17 cellular contexts compared by ENCODE assay signal in genomic region chr22:38850941-38851849, GRCh38. TPM values are rescaled to one million over a fixed set of nuclear protein-coding genes. Genes with fewer than 3 reads are reported as not detected.
DNase-seq lines count a peak whose midpoint lies in the region; ATAC-seq, FAIRE-seq and TF ChIP-seq lines count a peak whose summit lies in the region.
"Had no signal": no experiment of that assay in that cellular context is flagged by ENCODE, and none has a peak within 500 bp of the region (broad histone marks: within the 10 kb centered on the region; RNA-seq: fewer than 3 reads in every experiment).

No MANE protein-coding gene starts in this region.

- peak overlapping the region; percentile 50 for H3K4me3 Mint-ChIP-seq in endothelial cell (ENCODE audit: unreplicated experiment)
- no peak overlapping the region for H3K4me3 Mint-ChIP-seq in activated CD8-positive, alpha-beta T cell treated with anti-CD3 and anti-CD28 coated beads for 36 hours
- H3K4me3 Mint-ChIP-seq: activated CD4-positive, alpha-beta T cell treated with anti-CD3 and anti-CD28 coated beads for 36 hours; naive thymus-derived CD4-positive, alpha-beta T cell had no signal

- peaks cover 10% of the 10 kb centered on the region for H3K27me3 ChIP-seq in osteoblast (ENCODE audit: insufficient read depth, low read length)
- H3K27me3 ChIP-seq: right lobe of liver had no signal

- no peak overlapping the region for H3K4me2 ChIP-seq in osteoblast (ENCODE audit: insufficient read depth, low read length)

- peaks cover 8% of the 10 kb centered on the region for H3K27me3 Mint-ChIP-seq in endothelial cell (ENCODE audit: unreplicated experiment)
- H3K27me3 Mint-ChIP-seq in activated CD8-positive, alpha-beta T cell treated with anti-CD3 and anti-CD28 coated beads for 36 hours = peaks cover 6% of the 10 kb centered on the region

- H3K9me3 ChIP-seq in osteoblast (ENCODE audit: low read depth, low read length) = no peaks in the 10 kb centered on the region
- H3K9me3 ChIP-seq: right lobe of liver, suprapubic skin had no signal

- H3K4me3 ChIP-seq in osteoblast (ENCODE audit: insufficient read depth, low read length) = no peak overlapping the region
- H3K4me3 ChIP-seq: right lobe of liver, suprapubic skin had no signal

- H3K4me1 Mint-ChIP-seq in endothelial cell (ENCODE audit: unreplicated experiment) = no peaks in the 10 kb centered on the region
- no peaks in the 10 kb centered on the region for H3K4me1 Mint-ChIP-seq in activated CD8-positive, alpha-beta T cell treated with anti-CD3 and anti-CD28 coated beads for 36 hours (ENCODE audit: low read depth)
- H3K4me1 Mint-ChIP-seq: activated CD4-positive, alpha-beta T cell treated with anti-CD3 and anti-CD28 coated beads for 36 hours had no signal

- H2AFZ ChIP-seq in osteoblast (ENCODE audit: low read length) = no peak overlapping the region

- DNase-seq in MV-4-11 (lab: John Stamatoyannopoulos, UW) (peak; percentile 26), endothelial cell (ENCODE audit: low spot score) (no peak), osteoblast (ENCODE audit: insufficient read length, low spot score, missing footprints) (peak; percentile 97), inferior parietal cortex (ENCODE audit: extremely low spot score) (no peak)
- DNase-seq in activated CD8-positive, alpha-beta T cell treated with anti-CD3 and anti-CD28 coated beads for 36 hours = no peak
- DNase-seq: activated CD4-positive, alpha-beta T cell treated with anti-CD3 and anti-CD28 coated beads for 36 hours; activated T-cell treated with anti-CD3 and anti-CD28 coated beads, Interleukin-2, amount 50 U/mL, for 48 hours; islet precursor cell; naive thymus-derived CD4-positive, alpha-beta T cell; NCI-H187; right lobe of liver; SW 1271 had no signal

- no peaks in the 10 kb centered on the region for H3K79me2 ChIP-seq in osteoblast (ENCODE audit: insufficient read depth, low read length)

- H3K27ac ChIP-seq in osteoblast (ENCODE audit: low read depth, low read length) = no peak overlapping the region
- H3K27ac ChIP-seq: epithelial cell of prostate, right lobe of liver, suprapubic skin had no signal

- no peak overlapping the region for H3K27ac Mint-ChIP-seq in endothelial cell (ENCODE audit: unreplicated experiment)
- no peak overlapping the region for H3K27ac Mint-ChIP-seq in activated CD8-positive, alpha-beta T cell treated with anti-CD3 and anti-CD28 coated beads for 36 hours
- H3K27ac Mint-ChIP-seq: activated CD4-positive, alpha-beta T cell treated with anti-CD3 and anti-CD28 coated beads for 36 hours; naive thymus-derived CD4-positive, alpha-beta T cell had no signal

- no peaks in the 10 kb centered on the region for H3K36me3 ChIP-seq in osteoblast (ENCODE audit: insufficient read depth, low read length)
- H3K36me3 ChIP-seq: right lobe of liver, suprapubic skin had no signal

- intact Hi-C loops in activated CD8-positive, alpha-beta T cell treated with anti-CD3 and anti-CD28 coated beads for 36 hours (cut with micrococcal nuclease) = no loop called here

- H3K4me1 ChIP-seq in osteoblast (ENCODE audit: insufficient read depth, low read length) = peaks cover 10% of the 10 kb centered on the region
- H3K4me1 ChIP-seq: right lobe of liver, suprapubic skin had no signal

- no peaks in the 10 kb centered on the region for H4K20me1 ChIP-seq in osteoblast (ENCODE audit: insufficient read depth, low read length)

- POLR2A ChIA-PET in activated CD8-positive, alpha-beta T cell treated with anti-CD3 and anti-CD28 coated beads for 36 hours (lab: Charles Lee) = interaction anchor here (1.2 kb wide), 1 partner anchor 10 kb away, joined by 3 read pairs; no protein-coding TSS in a partner anchor

- H3K9me3 Mint-ChIP-seq in endothelial cell (ENCODE audit: unreplicated experiment) = no peaks in the 10 kb centered on the region
- no peaks in the 10 kb centered on the region for H3K9me3 Mint-ChIP-seq in activated CD8-positive, alpha-beta T cell treated with anti-CD3 and anti-CD28 coated beads for 36 hours
- H3K9me3 Mint-ChIP-seq: naive thymus-derived CD4-positive, alpha-beta T cell had no signal

- no peak for ATAC-seq in activated CD4-positive, CD25-positive, alpha-beta regulatory T cell treated with anti-CD3 and anti-CD28 coated beads, Interleukin-2, amount 50 U/mL, for 24 hours
- no peak for ATAC-seq in activated CD8-positive, alpha-beta T cell treated with anti-CD3 and anti-CD28 coated beads for 36 hours
- ATAC-seq: activated CD4-positive, alpha-beta T cell treated with anti-CD3 and anti-CD28 coated beads for 36 hours; naive thymus-derived CD4-positive, alpha-beta T cell had no signal

- H3K36me3 Mint-ChIP-seq in endothelial cell (ENCODE audit: low read depth, unreplicated experiment) = no peaks in the 10 kb centered on the region
- H3K36me3 Mint-ChIP-seq in activated CD8-positive, alpha-beta T cell treated with anti-CD3 and anti-CD28 coated beads for 36 hours (ENCODE audit: low read depth) = no peaks in the 10 kb centered on the region
- H3K36me3 Mint-ChIP-seq: naive thymus-derived CD4-positive, alpha-beta T cell had no signal

- CTCF ChIA-PET in activated CD8-positive, alpha-beta T cell treated with anti-CD3 and anti-CD28 coated beads for 36 hours (lab: Charles Lee) = interaction anchor here (0.8 to 13.2 kb wide), 2 partner anchors 19 to 82 kb away, joined by 3 to 85 read pairs; partner anchors contain the start of gene CBX6

- FAIRE-seq in G401.6 (lab: Jason Lieb, UNC) = peak; percentile 36
- FAIRE-seq: H1 had no signal

- TF ChIP-seq CTCF in endothelial cell (IDR thresholded peaks at IDR 0.05; ENCODE audit: unreplicated experiment) (no peak), osteoblast (IDR thresholded peaks at IDR 0.05; ENCODE audit: extremely low read depth, low read depth, low read length) (no peak)
- TF ChIP-seq CTCF in activated CD8-positive, alpha-beta T cell treated with anti-CD3 and anti-CD28 coated beads for 36 hours (IDR thresholded peaks at IDR 0.05) = no peak

RNA-seq across cellular contexts. Expression of gene NPTXR, which starts 7.4 kb away (rescaled TPM):
- total RNA-seq in endothelial cell (ENCODE audit: unreplicated experiment) (0.62 TPM), osteoblast (0.72 and 1.5 TPM in 2 replicates)
- total RNA-seq in activated CD8-positive, alpha-beta T cell treated with anti-CD3 and anti-CD28 coated beads for 36 hours = under 1 TPM; 0.69 to 0.83 TPM

RNA-seq across cellular contexts. Expression of gene CBX6, which starts 20.8 kb away (rescaled TPM):
- 11.0 TPM for total RNA-seq in endothelial cell (ENCODE audit: unreplicated experiment)
- 58.6 and 59.5 TPM in 2 replicates for total RNA-seq in osteoblast
- total RNA-seq in activated CD8-positive, alpha-beta T cell treated with anti-CD3 and anti-CD28 coated beads for 36 hours = 10 to 100 TPM; 97.7 to 99.4 TPM

RNA-seq across cellular contexts. Expression of gene DNAL4, which starts 57.3 kb away (rescaled TPM):
- total RNA-seq in endothelial cell (ENCODE audit: unreplicated experiment) (20.2 TPM), osteoblast (15.9 and 17.0 TPM in 2 replicates)
- total RNA-seq in activated CD8-positive, alpha-beta T cell treated with anti-CD3 and anti-CD28 coated beads for 36 hours = 1 to 10 TPM; 5.5 to 6.0 TPM

Comparison
In these comparisons a context has a peak if more than half of its experiments do, and no peak if none do; other contexts are left out.
1. DNase-seq: peak in MV-4-11 (single experiment) and osteoblast (single experiment); none in endothelial cell (single experiment), activated CD8-positive, alpha-beta T cell treated with anti-CD3 and anti-CD28 coated beads for 36 hours (single experiment) and inferior parietal cortex (single experiment).